ENCODE assay signal across 1 cellular context in genomic region chr17:50916708-50917417, GRCh38.
TF ChIP-seq lines count a peak whose summit lies in the region.

No MANE protein-coding gene starts in this region.

TF ChIP-seq in HepG2, 621 proteins besides CTCF, POLR2A, EP300 and RAD21:
- TF ChIP-seq MTA1 (CRISPR knock-in tag; IDR thresholded peaks at IDR 0.05; ENCODE audit: borderline replicate concordance) (0 out of 2 replicates have a peak, but pooled peaks have one; percentile 19), ZBTB42 (CRISPR knock-in tag; IDR thresholded peaks at IDR 0.05) (0 out of 2 replicates have a peak, but pooled peaks have one; percentile 36), ZNF776 (CRISPR knock-in tag; IDR thresholded peaks at IDR 0.05) (no peak)
